8 cellular contexts compared by ENCODE assay signal in the genomic region with DNA sequence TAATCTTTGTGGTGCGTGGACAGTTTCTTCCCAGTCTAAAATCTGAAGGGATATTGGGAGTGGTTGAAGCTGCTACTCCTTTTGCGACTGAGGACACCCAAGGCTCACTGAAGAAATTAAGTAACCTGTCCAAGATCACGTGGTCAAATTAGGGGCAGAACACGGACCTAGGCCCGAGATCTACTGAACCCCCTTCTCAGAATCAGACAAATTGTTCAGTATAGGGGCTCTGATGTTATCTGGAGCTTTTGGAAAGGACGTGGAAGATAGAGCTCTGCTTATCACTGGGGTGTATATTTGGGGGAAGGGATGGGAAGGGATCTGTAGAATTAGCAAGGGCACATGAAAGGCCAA. TPM values are rescaled to one million over a fixed set of nuclear protein-coding genes. Genes with fewer than 3 reads are reported as not detected.
DNase-seq lines count a peak whose midpoint lies in the region; ATAC-seq and TF ChIP-seq lines count a peak whose summit lies in the region.

No MANE protein-coding gene starts in this region.

- H3K36me3 ChIP-seq in gastroesophageal sphincter = no peaks in the 10 kb centered on the region

- H3K27me3 Mint-ChIP-seq in T-helper 17 cell = no peaks in the 10 kb centered on the region

- WGBS in gastroesophageal sphincter (ENCODE audit: low coverage in 1 of 2), 2 donors = 11 to 13% methylated on average over 4 to 6 of the region's 6 CpGs

- no peaks in the 10 kb centered on the region for H3K9me3 ChIP-seq in T-helper 17 cell (ENCODE audit: control insufficient read depth, low read length, poor library complexity, severe bottlenecking)
- H3K9me3 ChIP-seq in gastroesophageal sphincter = no peaks in the 10 kb centered on the region

- peaks cover 25% of the 10 kb centered on the region for H3K4me1 Mint-ChIP-seq in T-helper 17 cell

- no peak for DNase-seq in T-helper 17 cell
- no peak for DNase-seq in COLO668 (lab: John Stamatoyannopoulos, UW; ENCODE audit: unreplicated experiment)
- no peak for DNase-seq in HCEC 1CT

- ATAC-seq in GM21737 (IDR thresholded peaks at IDR 0.05; ENCODE audit: unreplicated experiment) = peak; percentile 8
- no peak for ATAC-seq in T-helper 17 cell
- ATAC-seq in gastroesophageal sphincter = no peak
- no peak for ATAC-seq in GM19467 (IDR thresholded peaks at IDR 0.05; ENCODE audit: unreplicated experiment)
- ATAC-seq in GM21529 (IDR thresholded peaks at IDR 0.05; ENCODE audit: unreplicated experiment) = no peak

- TF ChIP-seq CTCF in gastroesophageal sphincter (IDR thresholded peaks at IDR 0.05) = no peak

- peaks cover 0 to 24% (median 7%) of the 10 kb centered on the region in 3 donors for H3K4me1 ChIP-seq in gastroesophageal sphincter

- no peak for TF ChIP-seq POLR2A in gastroesophageal sphincter (IDR thresholded peaks at IDR 0.05)

- no peaks in the 10 kb centered on the region for H3K36me3 Mint-ChIP-seq in T-helper 17 cell (ENCODE audit: low read depth)

- peak overlapping the region; percentile 96 for H3K4me3 Mint-ChIP-seq in T-helper 17 cell

- no peaks in the 10 kb centered on the region for H3K27me3 ChIP-seq in gastroesophageal sphincter

- H3K27ac Mint-ChIP-seq in T-helper 17 cell = peak overlapping the region; percentile 92

- peak overlapping the region; percentile 90 to 92 for H3K4me3 ChIP-seq in gastroesophageal sphincter
- peak overlapping the region; percentile 70 to 94 (median 81) for H3K4me3 ChIP-seq in skin epidermis

- no peak for TF ChIP-seq EP300 in gastroesophageal sphincter (IDR thresholded peaks at IDR 0.05)

- H3K27ac ChIP-seq in gastroesophageal sphincter = peak overlapping the region; percentile 68 to 95 (median 90)
- peak overlapping the region in 18 of 21 experiments; percentile 79 to 96 (median 91) for H3K27ac ChIP-seq in skin epidermis

RNA-seq across cellular contexts. Expression of gene TANGO6, which starts 0.9 kb away (rescaled TPM):
- total RNA-seq in T-helper 17 cell (10 to 100 TPM; 21.2 to 24.2 TPM), gastroesophageal sphincter (10 to 100 TPM; 19.5 to 29.7 (median 21.0) TPM)
